ENCODE assay signal across 17 cellular contexts in genomic region chr2:146940016-146940685, GRCh38.
DNase-seq lines count a peak whose midpoint lies in the region; ATAC-seq, FAIRE-seq and TF ChIP-seq lines count a peak whose summit lies in the region.
"Had no signal": no experiment of that assay in that cellular context is flagged by ENCODE, and none has a peak within 500 bp of the region (broad histone marks: within the 10 kb centered on the region; RNA-seq: fewer than 3 reads in every experiment).

No MANE protein-coding gene starts in this region.

- H3K9ac ChIP-seq in H1 (replicated peaks in 1 of 4; ENCODE audit: extremely low read depth in 1 of 4, low read depth in 3 of 4, low read length in 3 of 4), result no peak overlapping the region

- H3K56ac ChIP-seq in H1 (replicated peaks; ENCODE audit: insufficient read length, low read depth, low read length), result no peak overlapping the region

- H3K79me2 ChIP-seq in H1 (ENCODE audit: control insufficient read depth in 1 of 2, insufficient read depth in 2 of 2, low read length in 2 of 2), result no peaks in the 10 kb centered on the region

- no peak overlapping the region for H2BK20ac ChIP-seq in H1 (ENCODE audit: low read length)

- peaks cover 5% of the 10 kb centered on the region for H3K4me1 ChIP-seq in left ventricle myocardium inferior
- no peaks in the 10 kb centered on the region for H3K4me1 ChIP-seq in H1 (replicated peaks in 1 of 4; ENCODE audit: control insufficient read depth in 3 of 4, insufficient read depth in 4 of 4, low read length in 3 of 4)
- H3K4me1 ChIP-seq: prostate gland, testis had no signal

- H3K27me3 ChIP-seq in left ventricle myocardium inferior (ENCODE audit: low read depth) (no peaks in the 10 kb centered on the region), H1 (replicated peaks in 1 of 4; ENCODE audit: control insufficient read depth in 3 of 4, extremely low read depth in 1 of 4, insufficient read depth in 3 of 4, low read length in 3 of 4) (no peaks in the 10 kb centered on the region)
- H3K27me3 ChIP-seq: heart left ventricle, SJSA1, testis had no signal

- no peaks in the 10 kb centered on the region for H3K79me1 ChIP-seq in H1 (ENCODE audit: low read depth, low read length)

- H4K20me1 ChIP-seq in H1 (replicated peaks in 1 of 2; ENCODE audit: control insufficient read depth in 1 of 2, insufficient read depth in 2 of 2, low read length in 2 of 2), result no peaks in the 10 kb centered on the region

- TF ChIP-seq EP300 in H1 (IDR thresholded peaks at IDR 0.05; ENCODE audit: borderline replicate concordance in 1 of 2, low read depth in 2 of 2, low read length in 2 of 2), result no peak

- peaks cover 1% of the 10 kb centered on the region; the same call in 1 of the 2 replicates for H3K23me2 ChIP-seq in H1 (ENCODE audit: low read depth, low read length)

- no peak overlapping the region for H3K23ac ChIP-seq in H1 (ENCODE audit: insufficient read length)

- no peak overlapping the region for H4K8ac ChIP-seq in H1 (ENCODE audit: extremely low read depth, insufficient read depth, low read length)

- H3K18ac ChIP-seq in H1 (ENCODE audit: extremely low read depth, low read length), result no peak overlapping the region

- no peak overlapping the region for H2AK5ac ChIP-seq in H1 (ENCODE audit: low read depth, low read length)

- TF ChIP-seq CTCF in left ventricle myocardium inferior (IDR thresholded peaks at IDR 0.05; ENCODE audit: borderline replicate concordance) (no peak), H1 (IDR thresholded peaks at IDR 0.05; ENCODE audit: control extremely low read depth in 1 of 3, insufficient read depth in 1 of 3, low read depth in 1 of 3, low read length in 3 of 3) (no peak)

- no peak overlapping the region for H2BK15ac ChIP-seq in H1 (ENCODE audit: low read length)

- TF ChIP-seq POLR2A in H1 (IDR thresholded peaks at IDR 0.05; ENCODE audit: control extremely low read depth in 1 of 2, low read depth in 2 of 2, low read length in 2 of 2), result no peak

- H2AFZ ChIP-seq in H1 (ENCODE audit: low read length), result no peak overlapping the region

- DNase-seq in left ventricle myocardium inferior (no peak), Right ventricle myocardium superior (no peak), H1 (ENCODE audit: low read depth in 1 of 2, low spot score in 2 of 2) (no peak), left kidney (ENCODE audit: low read depth, low spot score) (peak; percentile 34), NCI-H1105 (lab: John Stamatoyannopoulos, UW) (no peak), NCI-H2029 treated with DMSO at 0.1 percent for 48 hours (lab: John Stamatoyannopoulos, UW) (no peak), NCI-H2081 (lab: John Stamatoyannopoulos, UW) (no peak)
- DNase-seq: activated CD4-positive, alpha-beta T cell treated with anti-CD3 and anti-CD28 coated beads, Interleukin-2, amount 50 U/mL, for 1 hour; activated T-cell treated with anti-CD3 and anti-CD28 coated beads, Interleukin-2, amount 50 U/mL, for 24 hours; effector memory CD8-positive, alpha-beta T cell; heart left ventricle; NCI-H1092; testis had no signal

- H3K27ac ChIP-seq in left ventricle myocardium inferior (replicated peaks), result no peak overlapping the region
- no peak overlapping the region for H3K27ac ChIP-seq in H1 (ENCODE audit: low read depth, low read length)
- H3K27ac ChIP-seq: heart left ventricle, prostate gland, SJSA1, testis had no signal

- CTCF ChIA-PET in H1 (lab: Charles Lee; ENCODE audit: partially characterized antibody), result interaction anchor here (1.2 kb wide), 1 partner anchor 13 kb away, joined by 5 read pairs; no protein-coding TSS in a partner anchor

- peaks cover 4% of the 10 kb centered on the region for H3K9me3 ChIP-seq in left ventricle myocardium inferior (replicated peaks)
- no peaks in the 10 kb centered on the region for H3K9me3 ChIP-seq in H1 (ENCODE audit: insufficient read depth in 2 of 2, low read depth in 1 of 2, low read length in 1 of 2)
- H3K9me3 ChIP-seq: prostate gland, SJSA1, testis had no signal

- no peak for FAIRE-seq in H1 (lab: Jason Lieb, UNC)
- FAIRE-seq: bronchial epithelial cell had no signal

- no peak overlapping the region for H3K4ac ChIP-seq in H1 (replicated peaks; ENCODE audit: insufficient read length, low read depth, low read length)

- H2BK5ac ChIP-seq in H1 (ENCODE audit: low read depth, low read length), result no peak overlapping the region

- H3K4me3 ChIP-seq in left ventricle myocardium inferior (peak overlapping the region; percentile 8), H1 (ENCODE audit: extremely low read depth in 1 of 4, insufficient read depth in 2 of 4, low read depth in 3 of 4, low read length in 4 of 4) (no peak overlapping the region)
- H3K4me3 ChIP-seq: prostate gland, SJSA1, testis had no signal

- H4K5ac ChIP-seq in H1 (ENCODE audit: insufficient read length, low read depth, low read length), result no peak overlapping the region

- H3K4me2 ChIP-seq in H1 (ENCODE audit: insufficient read depth in 1 of 2, low read depth in 2 of 2, low read length in 2 of 2), result no peak overlapping the region

- no peak overlapping the region for H2BK12ac ChIP-seq in H1 (ENCODE audit: low read depth, low read length)

- 86% methylated on average over 5 of the region's 5 CpGs; no CpG with 5 or more reads in 1 of the 2 experiments for WGBS in H1 (ENCODE audit: extremely low coverage in 1 of 2, insufficient coverage in 1 of 2, insufficient read length in 1 of 2, insufficient replicate concordance in 2 of 2, low coverage in 1 of 2, low lambda C conversion rate in 2 of 2, missing lambda C conversion rate in 1 of 2), 2 experiments

- POLR2A ChIA-PET in H1 (lab: Charles Lee; ENCODE audit: partially characterized antibody), result no interaction called here

- no peak overlapping the region for H2BK120ac ChIP-seq in H1 (replicated peaks; ENCODE audit: low read depth, low read length)

- H4K91ac ChIP-seq in H1 (replicated peaks; ENCODE audit: insufficient read length, low read length), result no peak overlapping the region

- no peak overlapping the region for H3K14ac ChIP-seq in H1 (ENCODE audit: insufficient read length)

- H3K36me3 ChIP-seq in left ventricle myocardium inferior (no peaks in the 10 kb centered on the region), H1 (ENCODE audit: control insufficient read depth in 2 of 4, insufficient read depth in 4 of 4, low read length in 3 of 4) (no peaks in the 10 kb centered on the region)
- H3K36me3 ChIP-seq: heart left ventricle, prostate gland, SJSA1 had no signal

- intact Hi-C loops in left ventricle myocardium inferior (cut with micrococcal nuclease), result no loop called here
- intact Hi-C loops in Right ventricle myocardium superior (cut with DNase I), result no loop called here

- ATAC-seq in Right ventricle myocardium superior (ENCODE audit: poor library complexity) (no peak), GM19463 (IDR thresholded peaks at IDR 0.05; ENCODE audit: unreplicated experiment) (no peak)
- ATAC-seq: effector memory CD8-positive, alpha-beta T cell; heart left ventricle had no signal

- no peak for TF ChIP-seq RAD21 in H1 (IDR thresholded peaks at IDR 0.05 in 1 of 2, conservative IDR thresholded peaks at IDR 0.05 in 1 of 2; ENCODE audit: low read depth in 2 of 2, low read length in 2 of 2)

TF ChIP-seq in H1, 55 proteins besides CTCF, POLR2A, EP300 and RAD21:
- TF ChIP-seq SRF (IDR thresholded peaks at IDR 0.05; ENCODE audit: low read depth, low read length) (peak; percentile 63), RBBP5 (IDR thresholded peaks at IDR 0.05; ENCODE audit: borderline replicate concordance, low read depth, low read length) (no peak), CBX8 (IDR thresholded peaks at IDR 0.05; ENCODE audit: borderline replicate concordance, low read depth, low read length) (no peak)
